Comparison of ENCODE assay signal across 30 cellular contexts in the genomic region with DNA sequence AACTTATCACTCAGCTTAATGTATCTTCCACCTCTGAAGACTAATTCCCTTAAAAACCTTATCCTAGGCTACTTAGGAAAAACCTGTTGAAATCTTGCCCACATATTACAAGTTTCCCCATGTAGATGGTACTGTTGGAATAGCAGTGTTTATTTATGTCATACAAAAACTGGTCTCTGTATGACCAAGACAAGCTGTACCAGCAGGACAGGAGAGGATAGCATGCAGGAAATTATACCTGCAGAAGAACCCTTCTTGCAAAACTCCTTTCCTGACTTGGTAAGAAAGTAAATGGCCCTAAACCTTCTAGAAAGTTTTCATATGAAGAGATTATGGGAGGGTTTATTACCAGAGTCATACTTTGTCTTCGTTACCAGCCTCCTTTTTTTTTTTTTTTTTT.
"Had no signal": no experiment of that assay in that cellular context is flagged by ENCODE, and none has a peak within 500 bp of the region (broad histone marks: within the 10 kb centered on the region; RNA-seq: fewer than 3 reads in every experiment).

No MANE protein-coding gene starts in this region.

- H3K9me3 ChIP-seq: adrenal gland, body of pancreas, breast epithelium had no signal

- DNase-seq: activated B cell treated with CpG ODN at 0.5 μM for 24 hours; activated CD4-positive, alpha-beta memory T cell treated with anti-CD3 and anti-CD28 coated beads for 36 hours; activated CD4-positive, alpha-beta T cell treated with anti-CD3 and anti-CD28 coated beads for 4 hours; activated CD4-positive, alpha-beta T cell treated with anti-CD3 and anti-CD28 coated beads, Interleukin-2, amount 10 ng/mL, durations not matched to agents 24 days and 14 days; activated CD4-positive, alpha-beta T cell treated with anti-CD3 and anti-CD28 coated beads, Interleukin-2, amount 50 U/mL, for 1 hour; activated CD4-positive, alpha-beta T cell treated with anti-CD3 and anti-CD28 coated beads, Interleukin-2, amount 50 U/mL, for 4 hours; activated CD4-positive, CD25-positive, alpha-beta regulatory T cell treated with anti-CD3 and anti-CD28 coated beads, Interleukin-2, amount 50 U/mL, for 72 hours; activated CD8-positive, alpha-beta memory T cell treated with anti-CD3 and anti-CD28 coated beads, Interleukin-2, amount 50 U/mL, for 4 hours; activated CD8-positive, alpha-beta T cell treated with anti-CD3 and anti-CD28 coated beads for 36 hours; activated effector memory CD4-positive, alpha-beta T cell treated with anti-CD3 and anti-CD28 coated beads, Interleukin-2, amount 50 U/mL, for 16 hours; activated gamma-delta T cell treated with Interleukin-2 at 50 U/mL for 16 hours; activated naive CD4-positive, alpha-beta T cell; activated naive CD4-positive, alpha-beta T cell treated with anti-CD3 and anti-CD28 coated beads for 36 hours; activated naive CD4-positive, alpha-beta T cell treated with anti-CD3 and anti-CD28 coated beads, Interleukin-2, amount 50 U/mL, for 16 hours; activated naive CD8-positive, alpha-beta T cell treated with anti-CD3 and anti-CD28 coated beads for 36 hours; activated T-cell treated with anti-CD3 and anti-CD28 coated beads for 4 hours; activated T-cell treated with anti-CD3 and anti-CD28 coated beads, Interleukin-2, amount 50 U/mL, for 1 hour; activated T-cell treated with anti-CD3 and anti-CD28 coated beads, Interleukin-2, amount 50 U/mL, for 4 hours; activated T-cell treated with anti-CD3 and anti-CD28 coated beads, Interleukin-2, amount 50 U/mL, for 72 hours; adrenal gland; amniotic stem cell; aorta; body of pancreas; brain microvascular endothelial cell; central memory CD4-positive, alpha-beta T cell; T-helper 2 cell; T-helper 9 cell had no signal

- H3K27ac ChIP-seq: adrenal gland, body of pancreas, brain microvascular endothelial cell, breast epithelium had no signal

- ATAC-seq: activated CD8-positive, alpha-beta T cell treated with anti-CD3 and anti-CD28 coated beads for 36 hours; activated naive CD4-positive, alpha-beta T cell treated with anti-CD3 and anti-CD28 coated beads, Interleukin-2, amount 50 U/mL, for 72 hours; activated T-cell treated with anti-CD3 and anti-CD28 coated beads, Interleukin-2, amount 50 U/mL, for 4 hours; activated T-cell treated with anti-CD3 and anti-CD28 coated beads, Interleukin-2, amount 50 U/mL, for 72 hours; activated T-helper 17 cell treated with anti-CD3 and anti-CD28 coated beads, Interleukin-2, amount 50 U/mL, for 72 hours; body of pancreas had no signal

- H3K36me3 ChIP-seq: adrenal gland, brain microvascular endothelial cell, breast epithelium had no signal

- H3K27me3 ChIP-seq: adrenal gland, body of pancreas, brain microvascular endothelial cell, breast epithelium had no signal

- H3K4me3 ChIP-seq: adrenal gland, body of pancreas, breast epithelium had no signal

- H3K4me1 ChIP-seq: adrenal gland, body of pancreas, breast epithelium had no signal
